ENCODE assay signal across 8 cellular contexts in the genomic region with DNA sequence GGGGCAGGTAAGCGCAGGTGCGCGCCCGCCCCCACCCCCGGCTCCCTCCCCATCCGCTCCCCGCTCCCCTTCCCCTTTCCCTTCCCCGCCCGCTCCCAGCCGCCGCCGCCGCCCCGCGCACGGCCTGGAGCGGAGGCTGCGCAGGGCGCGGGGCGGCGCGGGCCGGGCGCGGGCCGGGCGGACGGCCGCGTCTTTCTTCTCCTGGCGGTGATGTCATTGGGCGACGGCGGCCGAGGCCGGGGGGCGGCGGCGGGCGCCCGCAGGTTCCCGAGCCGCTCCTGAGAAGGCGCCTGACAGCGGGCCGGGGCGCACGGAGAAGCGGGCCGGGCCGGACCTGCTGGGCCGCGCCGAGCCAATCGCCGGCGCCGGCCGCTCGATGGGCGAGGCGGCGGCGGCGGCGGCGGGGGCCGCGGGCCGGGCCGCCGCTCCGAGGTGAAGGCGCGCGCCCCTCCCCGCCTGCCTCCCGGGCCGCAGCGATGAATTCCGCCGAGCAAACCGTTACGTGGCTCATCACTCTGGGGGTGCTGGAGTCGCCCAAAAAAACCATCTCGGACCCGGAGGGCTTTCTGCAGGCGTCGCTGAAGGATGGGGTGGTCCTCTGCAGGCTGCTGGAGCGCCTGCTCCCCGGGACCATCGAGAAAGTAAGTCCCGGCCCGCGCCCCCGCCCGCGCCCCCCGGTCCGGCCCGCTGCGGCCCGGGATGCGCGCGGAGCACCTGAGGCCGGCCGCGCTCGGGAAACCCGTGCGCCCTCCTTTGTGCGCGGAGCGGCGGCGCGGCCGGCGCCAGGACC. TPM values are rescaled to one million over a fixed set of nuclear protein-coding genes. Genes with fewer than 3 reads are reported as not detected.
A peak's percentile ranks its signal among the peaks of the same experiment; 100 is the strongest.
DNase-seq lines count a peak whose midpoint lies in the region; ATAC-seq and TF ChIP-seq lines count a peak whose summit lies in the region.

A gene with protein sequence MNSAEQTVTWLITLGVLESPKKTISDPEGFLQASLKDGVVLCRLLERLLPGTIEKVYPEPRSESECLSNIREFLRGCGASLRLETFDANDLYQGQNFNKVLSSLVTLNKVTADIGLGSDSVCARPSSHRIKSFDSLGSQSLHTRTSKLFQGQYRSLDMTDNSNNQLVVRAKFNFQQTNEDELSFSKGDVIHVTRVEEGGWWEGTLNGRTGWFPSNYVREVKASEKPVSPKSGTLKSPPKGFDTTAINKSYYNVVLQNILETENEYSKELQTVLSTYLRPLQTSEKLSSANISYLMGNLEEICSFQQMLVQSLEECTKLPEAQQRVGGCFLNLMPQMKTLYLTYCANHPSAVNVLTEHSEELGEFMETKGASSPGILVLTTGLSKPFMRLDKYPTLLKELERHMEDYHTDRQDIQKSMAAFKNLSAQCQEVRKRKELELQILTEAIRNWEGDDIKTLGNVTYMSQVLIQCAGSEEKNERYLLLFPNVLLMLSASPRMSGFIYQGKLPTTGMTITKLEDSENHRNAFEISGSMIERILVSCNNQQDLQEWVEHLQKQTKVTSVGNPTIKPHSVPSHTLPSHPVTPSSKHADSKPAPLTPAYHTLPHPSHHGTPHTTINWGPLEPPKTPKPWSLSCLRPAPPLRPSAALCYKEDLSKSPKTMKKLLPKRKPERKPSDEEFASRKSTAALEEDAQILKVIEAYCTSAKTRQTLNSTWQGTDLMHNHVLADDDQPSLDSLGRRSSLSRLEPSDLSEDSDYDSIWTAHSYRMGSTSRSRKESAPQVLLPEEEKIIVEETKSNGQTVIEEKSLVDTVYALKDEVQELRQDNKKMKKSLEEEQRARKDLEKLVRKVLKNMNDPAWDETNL (plus strand): TSS at position 260 of the 790 bp plus-strand sequence. CDS start 217 bp downstream, at position 477.

- H3K36me3 Mint-ChIP-seq in Calu3 (ENCODE audit: insufficient read depth, unreplicated experiment) = peaks cover 4% of the 10 kb centered on the region
- H3K36me3 Mint-ChIP-seq in activated CD4-positive, alpha-beta memory T cell treated with anti-CD3 and anti-CD28 coated beads for 36 hours = peaks cover 3% of the 10 kb centered on the region
- peaks cover 8% of the 10 kb centered on the region for H3K36me3 Mint-ChIP-seq in neural progenitor cell

- H3K4me1 Mint-ChIP-seq in Calu3 (ENCODE audit: low read depth, unreplicated experiment) (no peaks in the 10 kb centered on the region), neural progenitor cell (peaks cover 21% of the 10 kb centered on the region)
- H3K4me1 Mint-ChIP-seq in activated CD4-positive, alpha-beta memory T cell treated with anti-CD3 and anti-CD28 coated beads for 36 hours (ENCODE audit: low read depth) = peaks cover 13% of the 10 kb centered on the region

- H4K20me1 ChIP-seq in neural progenitor cell (ENCODE audit: low read depth) = peaks cover 7% of the 10 kb centered on the region

- intact Hi-C loops in Calu3 (cut with micrococcal nuclease; ENCODE audit: unreplicated experiment) = no loop called here
- intact Hi-C loops in activated CD4-positive, alpha-beta memory T cell treated with anti-CD3 and anti-CD28 coated beads for 36 hours (cut with micrococcal nuclease) = no loop called here

- H2AFZ ChIP-seq in neural progenitor cell (replicated peaks) = peak within 1 kb of the TSS; percentile 90

- H3K9me3 Mint-ChIP-seq in Calu3 (ENCODE audit: low read depth, unreplicated experiment) (no peaks in the 10 kb centered on the region), neural progenitor cell (peaks cover 4% of the 10 kb centered on the region)
- H3K9me3 Mint-ChIP-seq in activated CD4-positive, alpha-beta memory T cell treated with anti-CD3 and anti-CD28 coated beads for 36 hours = no peaks in the 10 kb centered on the region

- H3K4me3 ChIP-seq in HFF-Myc (replicated peaks; ENCODE audit: low read depth, low read length) (peak within 1 kb of the TSS; percentile 56), neural progenitor cell (peak within 1 kb of the TSS; percentile 76)

- H3K4me3 Mint-ChIP-seq in Calu3 (ENCODE audit: low read depth, unreplicated experiment) (peak within 1 kb of the TSS; percentile 49), neural progenitor cell (peak within 1 kb of the TSS; percentile 98)
- H3K4me3 Mint-ChIP-seq in activated CD4-positive, alpha-beta memory T cell treated with anti-CD3 and anti-CD28 coated beads for 36 hours = peak within 1 kb of the TSS; percentile 78

- H3F3A ChIP-seq in neural progenitor cell (ENCODE audit: low read depth) = peaks cover 26% of the 10 kb centered on the region

- TF ChIP-seq CTCF in Calu3 (IDR thresholded peaks at IDR 0.05; ENCODE audit: unreplicated experiment) (no peak), HFF-Myc (IDR thresholded peaks at IDR 0.05; ENCODE audit: low read depth, low read length, missing control alignments) (no peak), foreskin keratinocyte (conservative IDR thresholded peaks at IDR 0.05) (no peak), neural progenitor cell (IDR thresholded peaks at IDR 0.05) (no peak)

- H3K4me2 ChIP-seq in neural progenitor cell = peak within 1 kb of the TSS; percentile 92

- POLR2A ChIA-PET in activated CD4-positive, alpha-beta memory T cell treated with anti-CD3 and anti-CD28 coated beads for 36 hours (lab: Charles Lee) = interaction anchor here (0.6 kb wide), 1 partner anchor 400 kb away, joined by 4 read pairs; no protein-coding TSS in a partner anchor

- no peaks in the 10 kb centered on the region for H3K36me3 ChIP-seq in neural progenitor cell

- H3K9ac ChIP-seq in neural progenitor cell = peak within 1 kb of the TSS; percentile 72

- DNase-seq in Calu3 = no peak
- no peak for DNase-seq in HFF-Myc (ENCODE audit: extremely low read depth, low read depth)
- DNase-seq in activated CD4-positive, alpha-beta memory T cell treated with anti-CD3 and anti-CD28 coated beads for 36 hours = no peak
- DNase-seq in foreskin keratinocyte = no peak
- peak; percentile 79 for DNase-seq in neural progenitor cell (ENCODE audit: low spot score)
- DNase-seq in NOMO-1 treated with dmso at 0.1 percent for 144 hours (lab: John Stamatoyannopoulos, UW; ENCODE audit: unreplicated experiment) = no peak
- DNase-seq in NK-92 (lab: John Stamatoyannopoulos, UW; ENCODE audit: unreplicated experiment) = no peak
- DNase-seq in activated CD8-positive, alpha-beta memory T cell treated with anti-CD3 and anti-CD28 coated beads for 24 hours = no peak

- no TSS peak for BruUV-seq in Calu3 (replicated peaks; lab: Mats Ljungman, UMichigan)

- H3K27ac ChIP-seq in foreskin keratinocyte (no peak within 1 kb of the TSS), neural progenitor cell (no peak within 1 kb of the TSS)

- CTCF ChIA-PET in Calu3 (lab: Charles Lee) = no interaction called here
- CTCF ChIA-PET in activated CD4-positive, alpha-beta memory T cell treated with anti-CD3 and anti-CD28 coated beads for 36 hours (lab: Charles Lee) = no interaction called here

- ATAC-seq in foreskin keratinocyte = peak; percentile 60

- H3K27ac Mint-ChIP-seq in Calu3 (ENCODE audit: unreplicated experiment) (no peak within 1 kb of the TSS), neural progenitor cell (peak within 1 kb of the TSS; percentile 99)
- no peak within 1 kb of the TSS for H3K27ac Mint-ChIP-seq in activated CD4-positive, alpha-beta memory T cell treated with anti-CD3 and anti-CD28 coated beads for 36 hours

- H3K4me1 ChIP-seq in foreskin keratinocyte (no peaks in the 10 kb centered on the region), neural progenitor cell (peaks cover 4% of the 10 kb centered on the region)

- H3K9me3 ChIP-seq in neural progenitor cell (ENCODE audit: low read depth) = no peaks in the 10 kb centered on the region

- H3K27me3 ChIP-seq in foreskin keratinocyte (peaks cover 93% of the 10 kb centered on the region), neural progenitor cell (peaks cover 69% of the 10 kb centered on the region)

- peaks cover 11% of the 10 kb centered on the region for H3K79me2 ChIP-seq in neural progenitor cell (ENCODE audit: low read depth)

- peaks cover 57% of the 10 kb centered on the region for H3K27me3 Mint-ChIP-seq in Calu3 (ENCODE audit: unreplicated experiment)
- peaks cover 62% of the 10 kb centered on the region for H3K27me3 Mint-ChIP-seq in activated CD4-positive, alpha-beta memory T cell treated with anti-CD3 and anti-CD28 coated beads for 36 hours
- peaks cover 27% of the 10 kb centered on the region for H3K27me3 Mint-ChIP-seq in neural progenitor cell (ENCODE audit: insufficient read depth, low read depth)

RNA-seq across cellular contexts. Expression of the gene that starts here (rescaled TPM):
- 17.7 and 19.6 TPM in 2 replicates for total RNA-seq in Calu3 (2022)
- total RNA-seq in activated CD4-positive, alpha-beta memory T cell treated with anti-CD3 and anti-CD28 coated beads for 36 hours = 10 to 100 TPM; 53.1 to 53.4 TPM
- total RNA-seq in foreskin keratinocyte = 25.0 and 25.1 TPM in 2 replicates
- 8.9 and 9.6 TPM in 2 replicates for polyA plus RNA-seq in foreskin keratinocyte
- total RNA-seq in neural progenitor cell (ENCODE audit: low replicate concordance) = 58.9 and 64.6 TPM in 2 replicates
